ENCODE assay signal across 14 cellular contexts in the genomic region with DNA sequence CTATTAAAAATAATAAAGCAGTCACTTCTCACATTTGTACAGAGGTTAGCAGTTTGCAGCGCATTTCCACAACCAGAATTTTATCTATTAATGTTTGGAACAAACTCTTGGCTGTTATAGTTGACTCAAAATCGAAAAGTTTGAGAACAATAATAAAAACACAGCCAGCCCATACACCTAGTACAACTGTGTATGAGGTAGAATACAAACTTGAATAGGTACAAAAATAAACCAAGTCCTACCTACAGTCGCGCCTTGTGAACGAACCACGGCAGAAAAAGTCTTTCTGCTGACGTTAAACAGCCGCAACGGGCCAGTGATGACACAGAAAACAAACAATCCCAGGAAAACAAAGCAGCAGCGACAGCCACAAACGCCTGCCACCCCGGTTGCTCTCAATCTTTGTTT. TPM values are rescaled to one million over a fixed set of nuclear protein-coding genes. Genes with fewer than 3 reads are reported as not detected.
DNase-seq lines count a peak whose midpoint lies in the region; ATAC-seq, FAIRE-seq and TF ChIP-seq lines count a peak whose summit lies in the region.
"Had no signal": no experiment of that assay in that cellular context is flagged by ENCODE, and none has a peak within 500 bp of the region (broad histone marks: within the 10 kb centered on the region; RNA-seq: fewer than 3 reads in every experiment).

No MANE protein-coding gene starts in this region.

- no peak overlapping the region for H3K27ac ChIP-seq in kidney (ENCODE audit: low read depth in 2 of 2, low read length in 2 of 2)
- no peak overlapping the region for H3K27ac ChIP-seq in upper lobe of right lung
- H3K27ac ChIP-seq: sigmoid colon, SJSA1 had no signal

- peak overlapping the region in 2 of 3 donors; percentile 71 to 73 for H3K27ac Mint-ChIP-seq in IgD-negative memory B cell
- H3K27ac Mint-ChIP-seq in dendritic cell treated with granulocyte-macrophage colony-stimulating factor and Interleukin-4, amounts not matched to agents 40 ng/mL and 50 ng/mL, for 4 days = no peak overlapping the region
- H3K27ac Mint-ChIP-seq in naive B cell = peak overlapping the region in 4 of 6 donors; percentile 15 to 63 (median 50)

- TF ChIP-seq CTCF in kidney (IDR thresholded peaks at IDR 0.05; ENCODE audit: borderline replicate concordance, extremely low read depth, insufficient read depth) = no peak
- TF ChIP-seq CTCF in upper lobe of right lung (IDR thresholded peaks at IDR 0.05) = no peak

- H3K4me3 Mint-ChIP-seq in IgD-negative memory B cell (peak overlapping the region in 2 of 4 donors; percentile 72 to 87), naive B cell (peak overlapping the region in 7 of 8 donors; percentile 81 to 96 (median 87))
- H3K4me3 Mint-ChIP-seq in dendritic cell treated with granulocyte-macrophage colony-stimulating factor and Interleukin-4, amounts not matched to agents 40 ng/mL and 50 ng/mL, for 4 days = peak overlapping the region; percentile 63

- peaks cover 99% of the 10 kb centered on the region for H3K27me3 ChIP-seq in upper lobe of right lung

- H3K36me3 ChIP-seq in kidney (ENCODE audit: control insufficient read depth in 1 of 2, insufficient read depth in 2 of 2, low read length in 2 of 2) = no peaks in the 10 kb centered on the region
- no peaks in the 10 kb centered on the region for H3K36me3 ChIP-seq in upper lobe of right lung
- H3K36me3 ChIP-seq: sigmoid colon, SJSA1 had no signal

- H3K36me3 Mint-ChIP-seq in IgD-negative memory B cell (no peaks in the 10 kb centered on the region), naive B cell (peaks cover 0 to 8% of the 10 kb centered on the region in 2 donors)
- no peaks in the 10 kb centered on the region for H3K36me3 Mint-ChIP-seq in dendritic cell treated with granulocyte-macrophage colony-stimulating factor and Interleukin-4, amounts not matched to agents 40 ng/mL and 50 ng/mL, for 4 days (ENCODE audit: low read depth)

- no peak overlapping the region for H3K9ac ChIP-seq in kidney (ENCODE audit: low read length in 2 of 2)

- H3K4me3 ChIP-seq in kidney (ENCODE audit: low read length in 2 of 2) (no peak overlapping the region), upper lobe of right lung (no peak overlapping the region)
- H3K4me3 ChIP-seq: sigmoid colon, SJSA1 had no signal

- H3K4me1 Mint-ChIP-seq in IgD-negative memory B cell (peaks cover 9 to 32% (median 13%) of the 10 kb centered on the region in 3 donors), naive B cell (peaks cover 12 to 43% (median 42%) of the 10 kb centered on the region in 3 donors)
- H3K4me1 Mint-ChIP-seq in dendritic cell treated with granulocyte-macrophage colony-stimulating factor and Interleukin-4, amounts not matched to agents 40 ng/mL and 50 ng/mL, for 4 days (ENCODE audit: low read depth) = peaks cover 50% of the 10 kb centered on the region

- DNase-seq in COLO668 (lab: John Stamatoyannopoulos, UW; ENCODE audit: unreplicated experiment) (peak; percentile 11), naive B cell (no peak), NCI-H1105 treated with DMSO at 0.1 percent for 48 hours (lab: John Stamatoyannopoulos, UW) (no peak), kidney (no peak), upper lobe of right lung (no peak), A172 (ENCODE audit: low spot score) (no peak)
- DNase-seq: activated B cell treated with CpG ODN at 0.5 μM for 24 hours; effector memory CD4-positive, alpha-beta T cell; NCI-H524; sigmoid colon had no signal

- H3K9me3 Mint-ChIP-seq in IgD-negative memory B cell (peaks cover 0 to 5% (median 1%) of the 10 kb centered on the region in 3 donors), naive B cell (peaks cover 0 to 6% (median 3%) of the 10 kb centered on the region in 7 donors)
- no peaks in the 10 kb centered on the region for H3K9me3 Mint-ChIP-seq in dendritic cell treated with granulocyte-macrophage colony-stimulating factor and Interleukin-4, amounts not matched to agents 40 ng/mL and 50 ng/mL, for 4 days
- H3K9me3 Mint-ChIP-seq: activated B cell treated with CpG ODN at 0.5 μM for 24 hours had no signal

- intact Hi-C loops in dendritic cell treated with granulocyte-macrophage colony-stimulating factor and Interleukin-4, amounts not matched to agents 40 ng/mL and 50 ng/mL, for 4 days (cut with micrococcal nuclease) = no loop called here
- intact Hi-C loops in kidney (cut with DNase I) = no loop called here
- intact Hi-C loops in upper lobe of right lung (cut with DNase I) = no loop called here

- H3K4me1 ChIP-seq in kidney (ENCODE audit: control insufficient read depth in 1 of 2, insufficient read depth in 1 of 2, low read depth in 1 of 2, low read length in 2 of 2) = peaks cover 0 to 13% of the 10 kb centered on the region in 2 donors
- H3K4me1 ChIP-seq in upper lobe of right lung = peaks cover 37% of the 10 kb centered on the region

- no peaks in the 10 kb centered on the region for H3K9me3 ChIP-seq in kidney (ENCODE audit: control insufficient read depth in 1 of 2, low read length in 2 of 2)
- no peaks in the 10 kb centered on the region for H3K9me3 ChIP-seq in upper lobe of right lung
- H3K9me3 ChIP-seq: sigmoid colon had no signal

- H3K27me3 Mint-ChIP-seq in IgD-negative memory B cell (peaks cover 78% of the 10 kb centered on the region), naive B cell (peaks cover 74 to 85% (median 76%) of the 10 kb centered on the region in 3 donors)
- H3K27me3 Mint-ChIP-seq in dendritic cell treated with granulocyte-macrophage colony-stimulating factor and Interleukin-4, amounts not matched to agents 40 ng/mL and 50 ng/mL, for 4 days = peaks cover 96% of the 10 kb centered on the region

- no peak for ATAC-seq in naive B cell (ENCODE audit: low read depth in 2 of 2)
- ATAC-seq in upper lobe of right lung = no peak

- no peak for FAIRE-seq in kidney (lab: Jason Lieb, UNC)

RNA-seq across cellular contexts. Expression of a gene that starts 3.2 kb away (rescaled TPM):
- polyA plus RNA-seq in IgD-negative memory B cell (not detected), naive B cell (ENCODE audit: low read depth in 6 of 6) (not detected), kidney (ENCODE audit: insufficient read depth, low read depth, low replicate concordance) (not detected)
- total RNA-seq in kidney (not detected), upper lobe of right lung (not detected)
- 1.2 and 1.9 TPM in 2 replicates for total RNA-seq in A172 (2014; rRNA removed; shearing (Covaris generic))
- total RNA-seq: activated B cell treated with CpG ODN at 0.5 μM for 24 hours, sigmoid colon, SJSA1, temporal lobe had no signal
- polyA plus RNA-seq: sigmoid colon had no signal

RNA-seq across cellular contexts. Expression of a gene that starts 3.3 kb away (rescaled TPM):
- polyA plus RNA-seq in IgD-negative memory B cell = not detected
- not detected for polyA plus RNA-seq in naive B cell (ENCODE audit: low read depth in 6 of 6)
- total RNA-seq in kidney = not detected
- polyA plus RNA-seq in kidney (ENCODE audit: insufficient read depth, low read depth, low replicate concordance) = not detected
- not detected for total RNA-seq in upper lobe of right lung
- 2.3 and 2.6 TPM in 2 replicates for total RNA-seq in A172 (2014; rRNA removed; shearing (Covaris generic))
- total RNA-seq: activated B cell treated with CpG ODN at 0.5 μM for 24 hours, sigmoid colon, SJSA1 had no signal
